In genomic region chr22:38177926-38178604, GRCh38 we compare ENCODE assay signal across 8 cellular contexts. TPM values are rescaled to one million over a fixed set of nuclear protein-coding genes. Genes with fewer than 3 reads are reported as not detected.
DNase-seq lines count a peak whose midpoint lies in the region; ATAC-seq and TF ChIP-seq lines count a peak whose summit lies in the region.

No MANE protein-coding gene starts in this region.

- intact Hi-C loops in ascending aorta (cut with DNase I) = no loop called here
- intact Hi-C loops in activated CD4-positive, alpha-beta T cell treated with anti-CD3 and anti-CD28 coated beads for 36 hours (cut with DNase I, micrococcal nuclease) = no loop called here

- H4K20me1 ChIP-seq in BLaER1 (no peaks in the 10 kb centered on the region), smooth muscle cell (ENCODE audit: low read depth) (no peaks in the 10 kb centered on the region)

- H3K4me3 Mint-ChIP-seq in IgD-negative memory B cell (peak overlapping the region in 1 of 4 donors; percentile 22), immature natural killer cell (peak overlapping the region in 4 of 5 donors; percentile 27 to 83 (median 58))
- H3K4me3 Mint-ChIP-seq in activated CD4-positive, alpha-beta T cell treated with anti-CD3 and anti-CD28 coated beads for 36 hours = no peak overlapping the region
- no peak overlapping the region for H3K4me3 Mint-ChIP-seq in activated CD4-positive, alpha-beta T cell treated with anti-CD3 and anti-CD28 coated beads, Interleukin-2, amount 10 ng/mL, durations not matched to agents 7 days and 5 days

- 39% methylated on average over 15 of the region's 15 CpGs for WGBS in smooth muscle cell (ENCODE audit: low lambda C conversion rate)

- H3K79me2 ChIP-seq in smooth muscle cell (ENCODE audit: low read depth) = no peaks in the 10 kb centered on the region

- peaks cover 23 to 40% (median 28%) of the 10 kb centered on the region in 3 donors for H3K4me1 Mint-ChIP-seq in IgD-negative memory B cell
- H3K4me1 Mint-ChIP-seq in immature natural killer cell = peaks cover 81 to 86% of the 10 kb centered on the region in 2 donors
- H3K4me1 Mint-ChIP-seq in activated CD4-positive, alpha-beta T cell treated with anti-CD3 and anti-CD28 coated beads for 36 hours = peaks cover 35% of the 10 kb centered on the region
- peaks cover 57% of the 10 kb centered on the region for H3K4me1 Mint-ChIP-seq in activated CD4-positive, alpha-beta T cell treated with anti-CD3 and anti-CD28 coated beads, Interleukin-2, amount 10 ng/mL, durations not matched to agents 7 days and 5 days

- ATAC-seq in GM21360 (IDR thresholded peaks at IDR 0.05; ENCODE audit: unreplicated experiment) = no peak
- ATAC-seq in activated CD4-positive, alpha-beta T cell treated with anti-CD3 and anti-CD28 coated beads for 36 hours = no peak

- H3K9ac ChIP-seq in BLaER1 (peak overlapping the region; percentile 11; the same call in 1 of the 2 replicates), smooth muscle cell (ENCODE audit: low read depth) (peak overlapping the region; percentile 60)

- TF ChIP-seq CTCF in ascending aorta (IDR thresholded peaks at IDR 0.05) = no peak
- no peak for TF ChIP-seq CTCF in smooth muscle cell (IDR thresholded peaks at IDR 0.05; ENCODE audit: borderline replicate concordance, insufficient read depth, poor library complexity, severe bottlenecking)

- H3K27me3 Mint-ChIP-seq in IgD-negative memory B cell (no peaks in the 10 kb centered on the region), immature natural killer cell (ENCODE audit: low read depth in 3 of 3) (peaks cover 12 to 17% (median 17%) of the 10 kb centered on the region in 3 donors)
- no peaks in the 10 kb centered on the region for H3K27me3 Mint-ChIP-seq in activated CD4-positive, alpha-beta T cell treated with anti-CD3 and anti-CD28 coated beads for 36 hours
- H3K27me3 Mint-ChIP-seq in activated CD4-positive, alpha-beta T cell treated with anti-CD3 and anti-CD28 coated beads, Interleukin-2, amount 10 ng/mL, durations not matched to agents 7 days and 5 days = no peaks in the 10 kb centered on the region

- peaks cover 88% of the 10 kb centered on the region for H3K4me1 ChIP-seq in BLaER1
- H3K4me1 ChIP-seq in ascending aorta = peaks cover 11 to 27% of the 10 kb centered on the region in 2 donors
- H3K4me1 ChIP-seq in smooth muscle cell (ENCODE audit: low read depth) = peaks cover 18% of the 10 kb centered on the region

- H2AFZ ChIP-seq in smooth muscle cell (ENCODE audit: low read depth) = no peak overlapping the region

- DNase-seq in ascending aorta (ENCODE audit: low spot score in 2 of 2) (no peak), immature natural killer cell (no peak), smooth muscle cell (lab: John Stamatoyannopoulos, UW; ENCODE audit: unreplicated experiment) (no peak)
- DNase-seq in activated CD4-positive, alpha-beta T cell treated with anti-CD3 and anti-CD28 coated beads for 36 hours = no peak
- DNase-seq in activated CD4-positive, alpha-beta T cell treated with anti-CD3 and anti-CD28 coated beads, Interleukin-2, amount 10 ng/mL, durations not matched to agents 7 days and 5 days = no peak

- H3K9me3 ChIP-seq in BLaER1 (no peaks in the 10 kb centered on the region), ascending aorta (no peaks in the 10 kb centered on the region), smooth muscle cell (replicated peaks; ENCODE audit: low read depth) (no peaks in the 10 kb centered on the region)

- CTCF ChIA-PET in activated CD4-positive, alpha-beta T cell treated with anti-CD3 and anti-CD28 coated beads for 36 hours (lab: Charles Lee) = interaction anchor here (0.5 kb wide), 1 partner anchor 124 kb away, joined by 3 read pairs; no protein-coding TSS in a partner anchor
- CTCF ChIA-PET in activated CD4-positive, alpha-beta T cell treated with anti-CD3 and anti-CD28 coated beads, Interleukin-2, amount 10 ng/mL, durations not matched to agents 7 days and 5 days (lab: Charles Lee) = interaction anchor here (1.2 kb wide), 1 partner anchor 34 kb away, joined by 3 read pairs; no protein-coding TSS in a partner anchor

- H3K4me3 ChIP-seq in BLaER1 (no peak overlapping the region), ascending aorta (no peak overlapping the region), smooth muscle cell (no peak overlapping the region)

- peaks cover 4% of the 10 kb centered on the region; the same call in 1 of the 2 replicates for H3K36me3 ChIP-seq in BLaER1
- H3K36me3 ChIP-seq in ascending aorta = no peaks in the 10 kb centered on the region
- H3K36me3 ChIP-seq in smooth muscle cell (ENCODE audit: low read depth) = no peaks in the 10 kb centered on the region

- H3F3A ChIP-seq in smooth muscle cell (ENCODE audit: low read depth) = peaks cover 14% of the 10 kb centered on the region

- H3K4me2 ChIP-seq in BLaER1 (peak overlapping the region; percentile 89), smooth muscle cell (peak overlapping the region; percentile 27)

- POLR2A ChIA-PET in activated CD4-positive, alpha-beta T cell treated with anti-CD3 and anti-CD28 coated beads for 36 hours (lab: Charles Lee) = no interaction called here
- POLR2A ChIA-PET in activated CD4-positive, alpha-beta T cell treated with anti-CD3 and anti-CD28 coated beads, Interleukin-2, amount 10 ng/mL, durations not matched to agents 7 days and 5 days (lab: Charles Lee) = no interaction called here

- H3K9me3 Mint-ChIP-seq in IgD-negative memory B cell (no peaks in the 10 kb centered on the region), immature natural killer cell (peaks cover 0 to 2% (median 0%) of the 10 kb centered on the region in 6 donors)
- H3K9me3 Mint-ChIP-seq in activated CD4-positive, alpha-beta T cell treated with anti-CD3 and anti-CD28 coated beads for 36 hours (ENCODE audit: low read depth) = no peaks in the 10 kb centered on the region
- no peaks in the 10 kb centered on the region for H3K9me3 Mint-ChIP-seq in activated CD4-positive, alpha-beta T cell treated with anti-CD3 and anti-CD28 coated beads, Interleukin-2, amount 10 ng/mL, durations not matched to agents 7 days and 5 days

- H3K27ac ChIP-seq in BLaER1 (peak overlapping the region; percentile 81), ascending aorta (peak overlapping the region; percentile 61 to 69), smooth muscle cell (ENCODE audit: low read depth) (peak overlapping the region; percentile 99)

- H3K27ac Mint-ChIP-seq in IgD-negative memory B cell (peak overlapping the region in 2 of 3 donors; percentile 28 to 67), immature natural killer cell (peak overlapping the region; percentile 77 to 99 (median 96))
- H3K27ac Mint-ChIP-seq in activated CD4-positive, alpha-beta T cell treated with anti-CD3 and anti-CD28 coated beads for 36 hours = no peak overlapping the region
- no peak overlapping the region for H3K27ac Mint-ChIP-seq in activated CD4-positive, alpha-beta T cell treated with anti-CD3 and anti-CD28 coated beads, Interleukin-2, amount 10 ng/mL, durations not matched to agents 7 days and 5 days

- H3K27me3 ChIP-seq in BLaER1 (no peaks in the 10 kb centered on the region), ascending aorta (no peaks in the 10 kb centered on the region), smooth muscle cell (ENCODE audit: low read depth) (no peaks in the 10 kb centered on the region)

- H3K36me3 Mint-ChIP-seq in IgD-negative memory B cell = peaks cover 1% of the 10 kb centered on the region
- peaks cover 0 to 4% (median 0%) of the 10 kb centered on the region in 3 donors for H3K36me3 Mint-ChIP-seq in immature natural killer cell
- H3K36me3 Mint-ChIP-seq in activated CD4-positive, alpha-beta T cell treated with anti-CD3 and anti-CD28 coated beads for 36 hours (ENCODE audit: low read depth) = peaks cover 8% of the 10 kb centered on the region
- peaks cover 1% of the 10 kb centered on the region for H3K36me3 Mint-ChIP-seq in activated CD4-positive, alpha-beta T cell treated with anti-CD3 and anti-CD28 coated beads, Interleukin-2, amount 10 ng/mL, durations not matched to agents 7 days and 5 days (ENCODE audit: low read depth)

RNA-seq across cellular contexts. Expression of gene PLA2G6, which starts 3.6 kb away (rescaled TPM):
- polyA plus RNA-seq in IgD-negative memory B cell = 3.0 TPM
- total RNA-seq in ascending aorta = 79.5 TPM
- polyA plus RNA-seq in immature natural killer cell = 10 to 100 TPM in 1 of 3 donors, 1 to 10 TPM in 2; 3.3 to 11.4 (median 4.2) TPM
- total RNA-seq in smooth muscle cell = 6.1 and 19.4 TPM in 2 replicates
- 8.6 and 8.9 TPM in 2 replicates for polyA plus RNA-seq in smooth muscle cell
- total RNA-seq in activated CD4-positive, alpha-beta T cell treated with anti-CD3 and anti-CD28 coated beads for 36 hours = 10 to 100 TPM; 54.0 to 57.3 TPM
- total RNA-seq in activated CD4-positive, alpha-beta T cell treated with anti-CD3 and anti-CD28 coated beads, Interleukin-2, amount 10 ng/mL, durations not matched to agents 7 days and 5 days = 10 to 100 TPM; 65.0 to 72.0 TPM

RNA-seq across cellular contexts. Expression of gene MAFF, which starts 23.7 kb away (rescaled TPM):
- polyA plus RNA-seq in IgD-negative memory B cell (1.5 TPM), immature natural killer cell (10 to 100 TPM in 2 of 3 donors, 1 to 10 TPM in 1; 8.1 to 20.8 (median 15.2) TPM), smooth muscle cell (48.2 and 53.4 TPM in 2 replicates)
- total RNA-seq in ascending aorta (183 TPM), smooth muscle cell (51.2 and 52.4 TPM in 2 replicates)
- total RNA-seq in activated CD4-positive, alpha-beta T cell treated with anti-CD3 and anti-CD28 coated beads for 36 hours = 1 to 10 TPM; 8.3 to 9.4 TPM
- 1 to 10 TPM; 4.7 to 5.0 TPM for total RNA-seq in activated CD4-positive, alpha-beta T cell treated with anti-CD3 and anti-CD28 coated beads, Interleukin-2, amount 10 ng/mL, durations not matched to agents 7 days and 5 days

Comparison
In these comparisons a context has a peak if more than half of its experiments do, and no peak if none do; other contexts are left out.
1. H3K27ac Mint-ChIP-seq: peak in IgD-negative memory B cell (2 of 3) and immature natural killer cell (6 of 6); none in activated CD4-positive, alpha-beta T cell treated with anti-CD3 and anti-CD28 coated beads for 36 hours (single experiment) and activated CD4-positive, alpha-beta T cell treated with anti-CD3 and anti-CD28 coated beads, Interleukin-2, amount 10 ng/mL, durations not matched to agents 7 days and 5 days (single experiment).
2. H3K4me3 Mint-ChIP-seq: peak in immature natural killer cell (4 of 5); none in activated CD4-positive, alpha-beta T cell treated with anti-CD3 and anti-CD28 coated beads for 36 hours (single experiment) and activated CD4-positive, alpha-beta T cell treated with anti-CD3 and anti-CD28 coated beads, Interleukin-2, amount 10 ng/mL, durations not matched to agents 7 days and 5 days (single experiment).
3. Peak in every context shown above with its lines, with median percentiles within 50 percentile points of each other: H3K27ac ChIP-seq.